In the genomic region with DNA sequence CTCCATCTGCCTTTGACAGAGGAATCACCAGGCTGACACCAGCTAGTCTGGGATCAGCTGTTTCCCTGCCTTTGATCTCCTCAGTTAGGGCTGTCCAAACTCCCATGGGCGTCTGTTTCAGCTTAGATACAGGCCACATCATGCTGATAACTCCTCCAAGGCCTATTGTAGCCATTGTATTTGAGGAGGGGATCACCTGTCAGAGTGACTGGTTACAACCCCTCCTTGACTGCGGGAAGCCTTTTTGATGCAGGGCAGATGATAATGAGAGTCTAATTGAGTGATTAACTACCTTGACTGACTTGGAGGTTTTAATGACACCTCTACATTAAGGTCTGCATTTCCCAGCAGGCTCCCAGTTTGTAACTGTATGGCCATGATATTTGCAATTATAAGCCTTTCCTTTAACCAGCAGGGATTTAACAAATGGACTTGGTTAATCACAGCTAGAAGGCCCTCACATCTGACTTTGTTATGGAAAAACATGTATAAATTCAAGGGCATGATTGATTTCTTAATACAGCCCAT, we compare ENCODE assay signal across 15 cellular contexts.
DNase-seq lines count a peak whose midpoint lies in the region; ATAC-seq lines count a peak whose summit lies in the region.
"Had no signal": no experiment of that assay in that cellular context is flagged by ENCODE, and none has a peak within 500 bp of the region (broad histone marks: within the 10 kb centered on the region; RNA-seq: fewer than 3 reads in every experiment).

No MANE protein-coding gene starts in this region.

- no peak overlapping the region for H3K4me3 ChIP-seq in NT2/D1 (ENCODE audit: insufficient read length, low read depth)
- no peak overlapping the region for H3K4me3 ChIP-seq in mesendoderm (ENCODE audit: low read length)

- H4K5ac ChIP-seq in mesendoderm (ENCODE audit: low read length), result no peak overlapping the region

- no peak overlapping the region for H2AK5ac ChIP-seq in mesendoderm (ENCODE audit: low read length)

- H3K36me3 ChIP-seq in NT2/D1 (ENCODE audit: insufficient read depth, insufficient read length, low read length) (no peaks in the 10 kb centered on the region), mesendoderm (ENCODE audit: control insufficient read depth, insufficient read depth, low read length) (no peaks in the 10 kb centered on the region)

- ATAC-seq in HG02610 (IDR thresholded peaks at IDR 0.05; ENCODE audit: unreplicated experiment), result no peak
- ATAC-seq: T-cell had no signal

- H3K23ac ChIP-seq in mesendoderm (ENCODE audit: low read length), result no peak overlapping the region

- H3K9ac ChIP-seq in NT2/D1 (ENCODE audit: insufficient read length, low read depth) (no peak overlapping the region), mesendoderm (ENCODE audit: low read length) (no peak overlapping the region)

- no peak overlapping the region for H4K8ac ChIP-seq in mesendoderm (ENCODE audit: low read depth, low read length)

- H3K4me2 ChIP-seq in mesendoderm (ENCODE audit: low read length), result no peak overlapping the region

- H3K9me3 ChIP-seq in NT2/D1 (ENCODE audit: insufficient read depth, low read length), result peaks cover 25% of the 10 kb centered on the region; the same call in 1 of the 2 replicates

- no peak overlapping the region for H3K4ac ChIP-seq in mesendoderm (ENCODE audit: low read depth, low read length)

- H3K27ac ChIP-seq in mesendoderm (ENCODE audit: low read depth, low read length), result peak overlapping the region; percentile 30

- H3K4me1 ChIP-seq in NT2/D1 (ENCODE audit: insufficient read depth, insufficient read length) (no peaks in the 10 kb centered on the region), mesendoderm (ENCODE audit: control insufficient read depth, low read depth, low read length) (peaks cover 4% of the 10 kb centered on the region)

- no peak overlapping the region for H2BK15ac ChIP-seq in mesendoderm (replicated peaks; ENCODE audit: low read depth)

- no peak overlapping the region for H3K18ac ChIP-seq in mesendoderm (ENCODE audit: low read length)

- H3K27me3 ChIP-seq in NT2/D1 (ENCODE audit: insufficient read depth, insufficient read length) (peaks cover 60% of the 10 kb centered on the region), mesendoderm (ENCODE audit: insufficient read depth, low read length, poor library complexity) (peaks cover 2% of the 10 kb centered on the region)

- no CpG with 5 or more reads among the region's 2 CpGs for WGBS in mesendoderm (ENCODE audit: extremely low coverage, insufficient coverage, low lambda C conversion rate)

- no peak overlapping the region for H2BK120ac ChIP-seq in mesendoderm (ENCODE audit: low read depth, low read length)

- no peaks in the 10 kb centered on the region for H3K79me1 ChIP-seq in mesendoderm (ENCODE audit: low read length)

- no peaks in the 10 kb centered on the region for H3K79me2 ChIP-seq in mesendoderm (ENCODE audit: control insufficient read depth, insufficient read depth, low read length)

- H2BK5ac ChIP-seq in mesendoderm (ENCODE audit: low read length), result no peak overlapping the region

- peak; percentile 96 for DNase-seq in ELF-1 (ENCODE audit: low read depth, low spot score)
- peak; percentile 97 for DNase-seq in NCI-H1417 treated with DMSO at 0.1 percent for 48 hours (lab: John Stamatoyannopoulos, UW)
- DNase-seq in NT2/D1 (ENCODE audit: low read depth, low spot score), result peak; percentile 92
- peak; percentile 98 for DNase-seq in mesendoderm
- DNase-seq in kidney tubule cell (ENCODE audit: low spot score), result no peak
- DNase-seq in HT-29 (ENCODE audit: low spot score), result no peak
- DNase-seq in stimulated activated naive CD4-positive, alpha-beta T cell (lab: John Stamatoyannopoulos, UW), result no peak
- DNase-seq: activated B cell treated with CpG ODN at 0.5 μM for 24 hours, amygdala, foreskin melanocyte, GF-D8, KBM-7, NCI-H1694 treated with DMSO at 0.1 percent for 48 hours, T-cell had no signal

- no peak overlapping the region for H3K56ac ChIP-seq in mesendoderm (ENCODE audit: low read length)

Comparison
In these comparisons a context has a peak if more than half of its experiments do, and no peak if none do; other contexts are left out.
1. DNase-seq: peak in ELF-1 (single experiment), NCI-H1417 treated with DMSO at 0.1 percent for 48 hours (single experiment), NT2/D1 (single experiment) and mesendoderm (single experiment); none in kidney tubule cell (single experiment), HT-29 (single experiment) and stimulated activated naive CD4-positive, alpha-beta T cell (0 of 6).